Comparison of ENCODE assay signal across 20 cellular contexts in genomic region chr2:118670868-118671267, GRCh38.
DNase-seq lines count a peak whose midpoint lies in the region; ATAC-seq and TF ChIP-seq lines count a peak whose summit lies in the region.
"Had no signal": no experiment of that assay in that cellular context is flagged by ENCODE, and none has a peak within 500 bp of the region (broad histone marks: within the 10 kb centered on the region; RNA-seq: fewer than 3 reads in every experiment).

No MANE protein-coding gene starts in this region.

- no peak for ATAC-seq in GM18873 (IDR thresholded peaks at IDR 0.05; ENCODE audit: low FRiP score, unreplicated experiment)
- ATAC-seq: activated naive CD4-positive, alpha-beta T cell treated with anti-CD3 and anti-CD28 coated beads, Interleukin-2, amount 50 U/mL, for 72 hours; HCT116; naive thymus-derived CD4-positive, alpha-beta T cell had no signal

- H3K4me3 Mint-ChIP-seq in nephron, result no peak overlapping the region
- no peak overlapping the region for H3K4me3 Mint-ChIP-seq in osteocyte (ENCODE audit: unreplicated experiment)
- H3K4me3 Mint-ChIP-seq: activated T-helper 1 cell treated with anti-CD3 and anti-CD28 coated beads, Interleukin-12 subunit alpha, Interleukin-12 subunit beta, Interleukin-2, Interleukin-4 antibody, amounts not matched to agents 30 ng/mL and 10 ng/mL and 1 ng/mL, durations not matched to agents 14 hours and 24 hours and 36 hours; naive thymus-derived CD4-positive, alpha-beta T cell had no signal

- WGBS in sigmoid colon, 2 donors, result 65 to 67% methylated on average over 7 of the region's 7 CpGs

- peaks cover 38% of the 10 kb centered on the region for H3K4me1 Mint-ChIP-seq in nephron
- H3K4me1 Mint-ChIP-seq in osteocyte (ENCODE audit: unreplicated experiment), result peaks cover 23% of the 10 kb centered on the region
- H3K4me1 Mint-ChIP-seq: naive thymus-derived CD4-positive, alpha-beta T cell had no signal

- TF ChIP-seq CTCF in choroid plexus epithelial cell (conservative IDR thresholded peaks at IDR 0.05; ENCODE audit: low read depth, low read length), result no peak
- no peak for TF ChIP-seq CTCF in nephron (IDR thresholded peaks at IDR 0.05; ENCODE audit: unreplicated experiment in 3 of 3)
- TF ChIP-seq CTCF in BE2C (IDR thresholded peaks at IDR 0.05; ENCODE audit: low read depth, low read length), result no peak
- TF ChIP-seq CTCF in osteocyte (IDR thresholded peaks at IDR 0.05), result no peak
- TF ChIP-seq CTCF in sigmoid colon (IDR thresholded peaks at IDR 0.05), result no peak

- H3K9me3 Mint-ChIP-seq in nephron (no peaks in the 10 kb centered on the region), osteocyte (ENCODE audit: unreplicated experiment) (no peaks in the 10 kb centered on the region)
- H3K9me3 Mint-ChIP-seq: activated naive CD4-positive, alpha-beta T cell treated with anti-CD3 and anti-CD28 coated beads, Interleukin-2, amount 50 U/mL, for 72 hours; activated T-helper 1 cell treated with anti-CD3 and anti-CD28 coated beads, Interleukin-12 subunit alpha, Interleukin-12 subunit beta, Interleukin-2, Interleukin-4 antibody, amounts not matched to agents 30 ng/mL and 10 ng/mL and 1 ng/mL, durations not matched to agents 14 hours and 24 hours and 36 hours had no signal

- H3K27ac Mint-ChIP-seq in nephron, result peak overlapping the region; percentile 70 to 89 (median 83)
- H3K27ac Mint-ChIP-seq in osteocyte (ENCODE audit: unreplicated experiment), result no peak overlapping the region
- H3K27ac Mint-ChIP-seq: activated naive CD4-positive, alpha-beta T cell treated with anti-CD3 and anti-CD28 coated beads, Interleukin-2, amount 50 U/mL, for 72 hours; activated T-helper 1 cell treated with anti-CD3 and anti-CD28 coated beads, Interleukin-12 subunit alpha, Interleukin-12 subunit beta, Interleukin-2, Interleukin-4 antibody, amounts not matched to agents 30 ng/mL and 10 ng/mL and 1 ng/mL, durations not matched to agents 14 hours and 24 hours and 36 hours; naive thymus-derived CD4-positive, alpha-beta T cell had no signal

- no peak for TF ChIP-seq POLR2A in sigmoid colon (IDR thresholded peaks at IDR 0.05)

- H3K36me3 ChIP-seq in MG63 (no peaks in the 10 kb centered on the region), BE2C (no peaks in the 10 kb centered on the region), sigmoid colon (no peaks in the 10 kb centered on the region)

- no peak overlapping the region for H3K4me3 ChIP-seq in MG63
- H3K4me3 ChIP-seq in choroid plexus epithelial cell (ENCODE audit: low read depth, low read length), result no peak overlapping the region
- no peak overlapping the region for H3K4me3 ChIP-seq in BE2C (ENCODE audit: low read depth, low read length)
- H3K4me3 ChIP-seq in sigmoid colon, result no peak overlapping the region

- H3K27me3 ChIP-seq in MG63, result no peaks in the 10 kb centered on the region
- H3K27me3 ChIP-seq in BE2C, result no peaks in the 10 kb centered on the region
- H3K27me3 ChIP-seq in sigmoid colon, result no peaks in the 10 kb centered on the region

- peaks cover 5% of the 10 kb centered on the region for H3K27me3 Mint-ChIP-seq in nephron (ENCODE audit: low read depth)
- no peaks in the 10 kb centered on the region for H3K27me3 Mint-ChIP-seq in osteocyte (ENCODE audit: unreplicated experiment)

- no peak overlapping the region for H3K27ac ChIP-seq in sigmoid colon
- H3K27ac ChIP-seq: parathyroid adenoma, RWPE1 had no signal

- TF ChIP-seq EP300 in sigmoid colon (IDR thresholded peaks at IDR 0.05), result no peak

- H3K9me3 ChIP-seq in MG63, result no peaks in the 10 kb centered on the region
- no peaks in the 10 kb centered on the region for H3K9me3 ChIP-seq in BE2C
- no peaks in the 10 kb centered on the region for H3K9me3 ChIP-seq in sigmoid colon

- DNase-seq in AG20443 (ENCODE audit: low spot score) (peak; percentile 48), MG63 (peak; percentile 74), choroid plexus epithelial cell (ENCODE audit: low read depth) (peak; percentile 79), BE2C (no peak), osteocyte (ENCODE audit: extremely low spot score, unreplicated experiment) (no peak), sigmoid colon (no peak)
- DNase-seq: cortex of kidney; DMS79 treated with DMSO at 0.1 percent for 48 hours; mesendoderm; naive thymus-derived CD4-positive, alpha-beta T cell; NCI-H524; stimulated activated CD4-positive, alpha-beta T cell treated with anti-CD3 and anti-CD28 coated beads, Interleukin-1b, Interleukin-23, amount 100 ng/mL, for 48 hours; stimulated activated naive CD4-positive, alpha-beta T cell had no signal

- intact Hi-C loops in sigmoid colon (cut with DNase I), result no loop called here

- no peaks in the 10 kb centered on the region for H3K36me3 Mint-ChIP-seq in nephron (ENCODE audit: low read depth)
- H3K36me3 Mint-ChIP-seq in osteocyte (ENCODE audit: unreplicated experiment), result no peaks in the 10 kb centered on the region
- H3K36me3 Mint-ChIP-seq: activated naive CD4-positive, alpha-beta T cell treated with anti-CD3 and anti-CD28 coated beads, Interleukin-2, amount 50 U/mL, for 72 hours; naive thymus-derived CD4-positive, alpha-beta T cell had no signal

- H3K4me1 ChIP-seq in BE2C (no peaks in the 10 kb centered on the region), sigmoid colon (peaks cover 0 to 28% (median 10%) of the 10 kb centered on the region in 4 donors)
- H3K4me1 ChIP-seq: parathyroid adenoma had no signal

Comparison
In these comparisons a context has a peak if more than half of its experiments do, and no peak if none do; other contexts are left out.
1. DNase-seq: peak in AG20443 (single experiment), MG63 (single experiment) and choroid plexus epithelial cell (single experiment); none in BE2C (single experiment), osteocyte (single experiment) and sigmoid colon (single experiment).